22 cellular contexts compared by ENCODE assay signal in genomic region chr7:78178319-78178718, GRCh38.
A peak's percentile ranks its signal among the peaks of the same experiment; 100 is the strongest.
DNase-seq lines count a peak whose midpoint lies in the region; ATAC-seq and TF ChIP-seq lines count a peak whose summit lies in the region.
"Had no signal": no experiment of that assay in that cellular context is flagged by ENCODE, and none has a peak within 500 bp of the region (broad histone marks: within the 10 kb centered on the region; RNA-seq: fewer than 3 reads in every experiment).

No MANE protein-coding gene starts in this region.

- peak; percentile 3 for DNase-seq in EL
- DNase-seq in LHCN-M2 (ENCODE audit: low read depth), result peak; percentile 88
- DNase-seq in iris pigment epithelial cell (ENCODE audit: low read depth), result peak; percentile 36
- DNase-seq in activated gamma-delta T cell treated with Interleukin-2 at 50 U/mL for 16 hours, result no peak
- no peak for DNase-seq in ecto neural progenitor cell (ENCODE audit: low spot score)
- DNase-seq: activated CD4-positive, alpha-beta T cell treated with anti-CD3 and anti-CD28 coated beads, Interleukin-2, amount 50 U/mL, for 1 hour; activated naive CD4-positive, alpha-beta T cell treated with anti-CD3 and anti-CD28 coated beads for 36 hours; AML-193; kidney glomerular epithelial cell; mesendoderm; NCI-H2081; NCI-H748 treated with DMSO at 0.1 percent for 48 hours; pancreas; SHP77 treated with DMSO at 0.1 percent for 48 hours; sigmoid colon; stimulated activated naive CD4-positive, alpha-beta T cell treated with Interleukin-2 at 50 U/mL for 16 hours; thyroid gland had no signal

- ATAC-seq in SK-N-SH treated with all-trans-retinoic acid at 6 μM for 48 hours (peak; percentile 58), GM21528 (IDR thresholded peaks at IDR 0.05; ENCODE audit: low FRiP score, unreplicated experiment) (no peak)
- ATAC-seq: gastroesophageal sphincter; GM12878; natural killer cell treated with Interleukin-12 subunit alpha and Interleukin-12 subunit beta and Interleukin-15 and Interleukin-18, amount 100 ng/mL, for 72 hours had no signal

TF ChIP-seq in SK-N-SH treated with all-trans-retinoic acid at 6 μM for 48 hours, 23 proteins besides CTCF, POLR2A, EP300 and RAD21:
- no peak for TF ChIP-seq ESRRG (CRISPR knock-in tag; IDR thresholded peaks at IDR 0.05)
- no peak for TF ChIP-seq SNAI2 (CRISPR knock-in tag; IDR thresholded peaks at IDR 0.05)
- TF ChIP-seq ZC3H10 (CRISPR knock-in tag; IDR thresholded peaks at IDR 0.05), result no peak
- TF ChIP-seq ZFP30 (CRISPR knock-in tag; IDR thresholded peaks at IDR 0.05), result no peak
- no peak for TF ChIP-seq CSDC2 (CRISPR knock-in tag; IDR thresholded peaks at IDR 0.05)
- no peak for TF ChIP-seq OSR1 (CRISPR knock-in tag; IDR thresholded peaks at IDR 0.05)
- TF ChIP-seq TOX (CRISPR knock-in tag; IDR thresholded peaks at IDR 0.05; ENCODE audit: borderline replicate concordance), result no peak
- TF ChIP-seq ZNF8 (CRISPR knock-in tag; IDR thresholded peaks at IDR 0.05), result no peak
- no peak for TF ChIP-seq TSHZ2 (CRISPR knock-in tag; IDR thresholded peaks at IDR 0.05)
- no peak for TF ChIP-seq CSRNP3 (CRISPR knock-in tag; IDR thresholded peaks at IDR 0.05)
- no peak for TF ChIP-seq PATZ1 (CRISPR knock-in tag; IDR thresholded peaks at IDR 0.05; ENCODE audit: borderline replicate concordance)
- TF ChIP-seq BACH2 (CRISPR knock-in tag; IDR thresholded peaks at IDR 0.05; ENCODE audit: borderline replicate concordance), result no peak
- no peak for TF ChIP-seq ISL1 (CRISPR knock-in tag; IDR thresholded peaks at IDR 0.05)

Comparison
In these comparisons a context has a peak if more than half of its experiments do, and no peak if none do; other contexts are left out.
1. DNase-seq: peak in EL (single experiment), LHCN-M2 (single experiment) and iris pigment epithelial cell (single experiment); none in activated gamma-delta T cell treated with Interleukin-2 at 50 U/mL for 16 hours (single experiment) and ecto neural progenitor cell (single experiment).